6 cellular contexts compared by ENCODE assay signal in genomic region chr20:63941282-63942060, GRCh38. TPM values are rescaled to one million over a fixed set of nuclear protein-coding genes. Genes with fewer than 3 reads are reported as not detected.
DNase-seq lines count a peak whose midpoint lies in the region; ATAC-seq and TF ChIP-seq lines count a peak whose summit lies in the region.

No MANE protein-coding gene starts in this region.

- TF ChIP-seq CTCF in RWPE2 (IDR thresholded peaks at IDR 0.05; ENCODE audit: poor library complexity, severe bottlenecking) (no peak), dorsolateral prefrontal cortex (IDR thresholded peaks at IDR 0.05 in 54 of 56, conservative IDR thresholded peaks at IDR 0.05 in 2 of 56; ENCODE audit: low read depth in 1 of 56, partially characterized antibody in 56 of 56) (no peak)

- peaks cover 69 to 89% (median 87%) of the 10 kb centered on the region in 11 experiments for H3K36me3 ChIP-seq in BLaER1 treated with 17β-estradiol and CSF1 and Interleukin-3, amounts not matched to agents 10 nM and 100 nM
- peaks cover 77% of the 10 kb centered on the region for H3K36me3 ChIP-seq in RWPE2 (ENCODE audit: low read depth)

- DNase-seq in RWPE2 (ENCODE audit: low spot score) (peak; percentile 100), dermis blood vessel endothelial cell (peak; percentile 49), dorsolateral prefrontal cortex (no peak), EL (no peak)
- peak; percentile 60 for DNase-seq in stimulated activated CD4-positive, alpha-beta T cell treated with anti-CD3 and anti-CD28 coated beads, Interleukin-4, amount 100 ng/mL, for 24 hours

- H3K4me3 ChIP-seq in BLaER1 treated with 17β-estradiol and CSF1 and Interleukin-3, amounts not matched to agents 10 nM and 100 nM: peak overlapping the region in 9 of 10 experiments; percentile 9 to 54 (median 28); a peak in 7 of 20 replicates
- H3K4me3 ChIP-seq in RWPE2 (ENCODE audit: severe bottlenecking): no peak overlapping the region
- no peak overlapping the region for H3K4me3 ChIP-seq in dorsolateral prefrontal cortex

- H3K4me1 ChIP-seq in BLaER1 treated with 17β-estradiol and CSF1 and Interleukin-3, amounts not matched to agents 10 nM and 100 nM: peaks cover 31 to 47% (median 37%) of the 10 kb centered on the region in 10 experiments
- peaks cover 18% of the 10 kb centered on the region for H3K4me1 ChIP-seq in RWPE2 (ENCODE audit: insufficient read depth, poor library complexity, severe bottlenecking)

- intact Hi-C loops in dorsolateral prefrontal cortex (cut with DNase I): no loop called here

- H3K27me3 ChIP-seq in BLaER1 treated with 17β-estradiol and CSF1 and Interleukin-3, amounts not matched to agents 10 nM and 100 nM: no peaks in the 10 kb centered on the region
- H3K27me3 ChIP-seq in RWPE2 (ENCODE audit: insufficient read depth, poor library complexity, severe bottlenecking) (no peaks in the 10 kb centered on the region), dorsolateral prefrontal cortex (no peaks in the 10 kb centered on the region)

- peak overlapping the region; percentile 69 to 90 (median 82) for H3K4me2 ChIP-seq in BLaER1 treated with 17β-estradiol and CSF1 and Interleukin-3, amounts not matched to agents 10 nM and 100 nM

- peaks cover 90 to 95% (median 94%) of the 10 kb centered on the region in 11 experiments for H4K20me1 ChIP-seq in BLaER1 treated with 17β-estradiol and CSF1 and Interleukin-3, amounts not matched to agents 10 nM and 100 nM

- peak overlapping the region in 10 of 11 experiments; percentile 62 to 78 (median 72); a peak in 20 of 22 replicates for H3K27ac ChIP-seq in BLaER1 treated with 17β-estradiol and CSF1 and Interleukin-3, amounts not matched to agents 10 nM and 100 nM
- peak overlapping the region; percentile 75 for H3K27ac ChIP-seq in RWPE2 (ENCODE audit: poor library complexity, severe bottlenecking)
- peak overlapping the region in 3 of 59 donors; percentile 11 to 15 (median 14) for H3K27ac ChIP-seq in dorsolateral prefrontal cortex

- peak overlapping the region; percentile 26 to 64 (median 47); a peak in 19 of 22 replicates for H3K9ac ChIP-seq in BLaER1 treated with 17β-estradiol and CSF1 and Interleukin-3, amounts not matched to agents 10 nM and 100 nM

- ATAC-seq in RWPE2 (ENCODE audit: low read depth): peak; percentile 86

- H3K9me3 ChIP-seq in BLaER1 treated with 17β-estradiol and CSF1 and Interleukin-3, amounts not matched to agents 10 nM and 100 nM (replicated peaks in 1 of 11): no peaks in the 10 kb centered on the region; a peak in 1 of 22 replicates
- no peaks in the 10 kb centered on the region for H3K9me3 ChIP-seq in RWPE2 (ENCODE audit: severe bottlenecking)

RNA-seq across cellular contexts. Expression of gene UCKL1, which starts 14.7 kb away (rescaled TPM):
- total RNA-seq in dermis blood vessel endothelial cell (40.7 and 46.4 TPM in 2 replicates), dorsolateral prefrontal cortex (10 to 100 TPM; 22.1 to 74.1 (median 40.8) TPM)

RNA-seq across cellular contexts. Expression of gene ZNF512B, which starts 28.3 kb away (rescaled TPM):
- total RNA-seq in dermis blood vessel endothelial cell: 10.0 and 14.5 TPM in 2 replicates
- 10 to 100 TPM; 18.7 to 37.5 (median 26.3) TPM for total RNA-seq in dorsolateral prefrontal cortex

RNA-seq across cellular contexts. Expression of gene SAMD10, which starts 38.0 kb away (rescaled TPM):
- total RNA-seq in dermis blood vessel endothelial cell (4.3 and 6.1 TPM in 2 replicates), dorsolateral prefrontal cortex (10 to 100 TPM in 38 of 120 experiments, 1 to 10 TPM in 82; 4.0 to 15.8 (median 8.8) TPM)

RNA-seq across cellular contexts. Expression of gene PRPF6, which starts 39.5 kb away (rescaled TPM):
- 79.6 and 94.2 TPM in 2 replicates for total RNA-seq in dermis blood vessel endothelial cell
- total RNA-seq in dorsolateral prefrontal cortex: 10 to 100 TPM; 41.9 to 83.8 (median 68.3) TPM

RNA-seq across cellular contexts. Expression of gene DNAJC5, which starts 46.5 kb away (rescaled TPM):
- total RNA-seq in dermis blood vessel endothelial cell (90.9 and 98.3 TPM in 2 replicates), dorsolateral prefrontal cortex (100 to 1,000 TPM in 117 of 120 experiments, 10 to 100 TPM in 3; 69.5 to 175 (median 137) TPM)

Comparison
In these comparisons a context has a peak if more than half of its experiments do, and no peak if none do; other contexts are left out.
1. H3K4me3 ChIP-seq: peak in BLaER1 treated with 17β-estradiol and CSF1 and Interleukin-3, amounts not matched to agents 10 nM and 100 nM (9 of 10); none in RWPE2 (single experiment) and dorsolateral prefrontal cortex (0 of 59).
2. DNase-seq: peak in RWPE2 (single experiment), dermis blood vessel endothelial cell (single experiment) and stimulated activated CD4-positive, alpha-beta T cell treated with anti-CD3 and anti-CD28 coated beads, Interleukin-4, amount 100 ng/mL, for 24 hours (single experiment); none in dorsolateral prefrontal cortex (0 of 10) and EL (single experiment).